In genomic region chr2:240988571-240989271, GRCh38 we compare ENCODE assay signal across 21 cellular contexts. TPM values are rescaled to one million over a fixed set of nuclear protein-coding genes. Genes with fewer than 3 reads are reported as not detected.
DNase-seq lines count a peak whose midpoint lies in the region; ATAC-seq and TF ChIP-seq lines count a peak whose summit lies in the region.
"Had no signal": no experiment of that assay in that cellular context is flagged by ENCODE, and none has a peak within 500 bp of the region (broad histone marks: within the 10 kb centered on the region; RNA-seq: fewer than 3 reads in every experiment).

No MANE protein-coding gene starts in this region.

- H3K36me3 ChIP-seq in psoas muscle (ENCODE audit: insufficient read depth in 1 of 2, low read depth in 1 of 2) (no peaks in the 10 kb centered on the region), vagina (no peaks in the 10 kb centered on the region)
- H3K36me3 ChIP-seq: thoracic aorta had no signal

- H3K27ac ChIP-seq in right cardiac atrium (ENCODE audit: low read length) (no peak overlapping the region), psoas muscle (no peak overlapping the region), vagina (peak overlapping the region; percentile 76)

- H3K4me3 ChIP-seq in right cardiac atrium (ENCODE audit: low read length) (no peak overlapping the region), psoas muscle (no peak overlapping the region), vagina (no peak overlapping the region)
- H3K4me3 ChIP-seq: skin epidermis, thoracic aorta had no signal

- H3K27me3 ChIP-seq in right cardiac atrium (ENCODE audit: control insufficient read depth, insufficient read depth) (no peaks in the 10 kb centered on the region), psoas muscle (ENCODE audit: insufficient read depth in 3 of 3, low read length in 2 of 3) (no peaks in the 10 kb centered on the region), vagina (no peaks in the 10 kb centered on the region)

- TF ChIP-seq POLR2A in vagina (IDR thresholded peaks at IDR 0.05): no peak

- intact Hi-C loops in natural killer cell (cut with micrococcal nuclease): no loop called here
- intact Hi-C loops in right cardiac atrium (cut with DNase I): loop anchor here in 1 of 4 donors (10.0 kb wide), 1 partner anchor 134 kb away; no protein-coding TSS in a partner anchor
- intact Hi-C loops in psoas muscle (cut with DNase I): loop anchor here (2.0 to 5.0 kb wide), 4 partner anchors 61 to 136 kb away; no protein-coding TSS in a partner anchor
- intact Hi-C loops in vagina (cut with DNase I): no loop called here

- H3K9me3 ChIP-seq in right cardiac atrium (ENCODE audit: control insufficient read depth, low read length) (no peaks in the 10 kb centered on the region), psoas muscle (no peaks in the 10 kb centered on the region), vagina (no peaks in the 10 kb centered on the region)
- H3K9me3 ChIP-seq: thoracic aorta had no signal

- H3K27me3 Mint-ChIP-seq in natural killer cell treated with Interleukin-12 subunit alpha and Interleukin-12 subunit beta and Interleukin-15 and Interleukin-18, amount 100 ng/mL, for 72 hours: no peaks in the 10 kb centered on the region
- peaks cover 0 to 3% of the 10 kb centered on the region in 2 donors for H3K27me3 Mint-ChIP-seq in natural killer cell (ENCODE audit: low read depth in 2 of 2)
- H3K27me3 Mint-ChIP-seq: activated naive CD8-positive, alpha-beta T cell; activated T-helper 17 cell treated with anti-CD3 and anti-CD28 coated beads, Interleukin-2, amount 50 U/mL, for 72 hours; CD4-positive, CD25-positive, alpha-beta regulatory T cell had no signal

- TF ChIP-seq CTCF in natural killer cell (IDR thresholded peaks at IDR 0.05): no peak
- TF ChIP-seq CTCF in psoas muscle (IDR thresholded peaks at IDR 0.05): no peak
- TF ChIP-seq CTCF in vagina (IDR thresholded peaks at IDR 0.05): no peak

- no peaks in the 10 kb centered on the region for H3K9me3 Mint-ChIP-seq in natural killer cell treated with Interleukin-12 subunit alpha and Interleukin-12 subunit beta and Interleukin-15 and Interleukin-18, amount 100 ng/mL, for 72 hours
- no peaks in the 10 kb centered on the region for H3K9me3 Mint-ChIP-seq in natural killer cell
- H3K9me3 Mint-ChIP-seq: activated T-helper 17 cell treated with anti-CD3 and anti-CD28 coated beads, Interleukin-2, amount 50 U/mL, for 72 hours; CD4-positive, CD25-positive, alpha-beta regulatory T cell; nephron progenitor cell; stimulated activated effector memory CD8-positive, alpha-beta T cell treated with anti-CD3 and anti-CD28 coated beads, Interleukin-12 subunit alpha, Interleukin-12 subunit beta, amount 100 ng/mL, for 72 hours had no signal

- no peaks in the 10 kb centered on the region for H3K4me1 Mint-ChIP-seq in natural killer cell treated with Interleukin-12 subunit alpha and Interleukin-12 subunit beta and Interleukin-15 and Interleukin-18, amount 100 ng/mL, for 72 hours (ENCODE audit: low read depth in 2 of 2)
- H3K4me1 Mint-ChIP-seq in natural killer cell: no peaks in the 10 kb centered on the region
- H3K4me1 Mint-ChIP-seq: activated T-helper 17 cell treated with anti-CD3 and anti-CD28 coated beads, Interleukin-2, amount 50 U/mL, for 72 hours; stimulated activated effector memory CD8-positive, alpha-beta T cell treated with anti-CD3 and anti-CD28 coated beads, Interleukin-12 subunit alpha, Interleukin-12 subunit beta, amount 100 ng/mL, for 72 hours had no signal

- no peak for ATAC-seq in natural killer cell treated with Interleukin-12 subunit alpha and Interleukin-12 subunit beta and Interleukin-15 and Interleukin-18, amount 100 ng/mL, for 72 hours
- no peak for ATAC-seq in natural killer cell
- ATAC-seq in right cardiac atrium: no peak
- ATAC-seq in psoas muscle: no peak
- ATAC-seq in GM21576 (IDR thresholded peaks at IDR 0.05; ENCODE audit: unreplicated experiment): no peak
- ATAC-seq: activated T-helper 17 cell treated with anti-CD3 and anti-CD28 coated beads, Interleukin-2, amount 50 U/mL, for 72 hours had no signal

- WGBS in right cardiac atrium: 93% methylated on average over 6 of the region's 6 CpGs
- 87 to 93% (median 88%) methylated on average over 5 to 6 of the region's 6 CpGs for WGBS in psoas muscle, 3 donors

- peak; percentile 37 for DNase-seq in natural killer cell treated with Interleukin-12 subunit alpha and Interleukin-12 subunit beta and Interleukin-15 and Interleukin-18, amount 100 ng/mL, for 72 hours (ENCODE audit: low spot score)
- DNase-seq in natural killer cell (no peak), right cardiac atrium (peak; percentile 10 to 49 (median 46)), psoas muscle (peak; percentile 11 to 44), vagina (ENCODE audit: extremely low spot score in 2 of 2) (no peak), SHP77 treated with DMSO at 0.1 percent for 48 hours (lab: John Stamatoyannopoulos, UW) (no peak), GM19240 (ENCODE audit: insufficient read length, low spot score) (no peak)
- DNase-seq: activated CD4-positive, alpha-beta T cell treated with anti-CD3 and anti-CD28 coated beads for 4 hours; CD4-positive, CD25-positive, alpha-beta regulatory T cell; erythroblast; NCI-H1092; NCI-H187 treated with DMSO at 0.1 percent for 48 hours; NCI-H2227 treated with DMSO at 0.1 percent for 48 hours; NCI-H69; nephron progenitor cell had no signal

- no peak overlapping the region for H3K4me3 Mint-ChIP-seq in natural killer cell treated with Interleukin-12 subunit alpha and Interleukin-12 subunit beta and Interleukin-15 and Interleukin-18, amount 100 ng/mL, for 72 hours
- no peak overlapping the region for H3K4me3 Mint-ChIP-seq in natural killer cell
- H3K4me3 Mint-ChIP-seq: activated naive CD8-positive, alpha-beta T cell; activated T-helper 17 cell treated with anti-CD3 and anti-CD28 coated beads, Interleukin-2, amount 50 U/mL, for 72 hours; CD4-positive, CD25-positive, alpha-beta regulatory T cell; nephron progenitor cell; stimulated activated effector memory CD8-positive, alpha-beta T cell treated with anti-CD3 and anti-CD28 coated beads, Interleukin-12 subunit alpha, Interleukin-12 subunit beta, amount 100 ng/mL, for 72 hours had no signal

- no peaks in the 10 kb centered on the region for H3K36me3 Mint-ChIP-seq in natural killer cell treated with Interleukin-12 subunit alpha and Interleukin-12 subunit beta and Interleukin-15 and Interleukin-18, amount 100 ng/mL, for 72 hours
- H3K36me3 Mint-ChIP-seq in natural killer cell: no peaks in the 10 kb centered on the region
- H3K36me3 Mint-ChIP-seq: activated naive CD8-positive, alpha-beta T cell; CD4-positive, CD25-positive, alpha-beta regulatory T cell; stimulated activated effector memory CD8-positive, alpha-beta T cell treated with anti-CD3 and anti-CD28 coated beads, Interleukin-12 subunit alpha, Interleukin-12 subunit beta, amount 100 ng/mL, for 72 hours had no signal

- H3K4me1 ChIP-seq in right cardiac atrium (ENCODE audit: control insufficient read depth, insufficient read depth, low read length) (peaks cover 4% of the 10 kb centered on the region), psoas muscle (peaks cover 32% of the 10 kb centered on the region), vagina (peaks cover 63% of the 10 kb centered on the region)

- no peak overlapping the region for H3K27ac Mint-ChIP-seq in natural killer cell treated with Interleukin-12 subunit alpha and Interleukin-12 subunit beta and Interleukin-15 and Interleukin-18, amount 100 ng/mL, for 72 hours
- no peak overlapping the region for H3K27ac Mint-ChIP-seq in natural killer cell
- H3K27ac Mint-ChIP-seq: activated naive CD8-positive, alpha-beta T cell; activated T-helper 17 cell treated with anti-CD3 and anti-CD28 coated beads, Interleukin-2, amount 50 U/mL, for 72 hours; CD4-positive, CD25-positive, alpha-beta regulatory T cell; nephron progenitor cell; stimulated activated effector memory CD8-positive, alpha-beta T cell treated with anti-CD3 and anti-CD28 coated beads, Interleukin-12 subunit alpha, Interleukin-12 subunit beta, amount 100 ng/mL, for 72 hours had no signal

RNA-seq across cellular contexts. Expression of gene SNED1, which starts 9.7 kb away (rescaled TPM):
- total RNA-seq in natural killer cell treated with Interleukin-12 subunit alpha and Interleukin-12 subunit beta and Interleukin-15 and Interleukin-18, amount 100 ng/mL, for 72 hours: under 1 TPM in 1 of 2 donors, not detected in 1; 0.14 TPM
- total RNA-seq in natural killer cell (1 to 10 TPM in 2 of 3 donors, under 1 TPM in 1; 0.97 to 4.9 (median 2.5) TPM), right cardiac atrium (10 to 100 TPM; 13.8 to 19.2 (median 16.8) TPM), psoas muscle (10 to 100 TPM in 2 of 4 donors, 1 to 10 TPM in 2; 8.6 to 36.9 (median 11.1) TPM), vagina (55.5 TPM)
- polyA plus RNA-seq in right cardiac atrium (6.7 TPM), psoas muscle (1 to 10 TPM; 7.8 to 9.2 (median 9.2) TPM)

Comparison
In these comparisons a context has a peak if more than half of its experiments do, and no peak if none do; other contexts are left out.
1. DNase-seq: peak in natural killer cell treated with Interleukin-12 subunit alpha and Interleukin-12 subunit beta and Interleukin-15 and Interleukin-18, amount 100 ng/mL, for 72 hours (single experiment), right cardiac atrium (3 of 3) and psoas muscle (2 of 2); none in natural killer cell (single experiment), vagina (0 of 2), SHP77 treated with DMSO at 0.1 percent for 48 hours (single experiment) and GM19240 (single experiment).
2. intact Hi-C loops: an anchor here in psoas muscle (2.0 to 5.0 kb wide); none called in natural killer cell and vagina.